ENCODE assay signal across 1 cellular context in genomic region chr4:127959794-127960193, GRCh38.
TF ChIP-seq lines count a peak whose summit lies in the region.

No MANE protein-coding gene starts in this region.

TF ChIP-seq in IMR-90, 13 proteins besides CTCF, POLR2A, EP300 and RAD21 (continued from another document):
- TF ChIP-seq RCOR1 (IDR thresholded peaks at IDR 0.05; ENCODE audit: insufficient replicate concordance, low read length) (no peak), FOS (IDR thresholded peaks at IDR 0.05; ENCODE audit: low read depth, low read length) (no peak), MXI1 (IDR thresholded peaks at IDR 0.05; ENCODE audit: borderline replicate concordance, low read depth, low read length) (no peak), MAZ (IDR thresholded peaks at IDR 0.05; ENCODE audit: borderline replicate concordance, low read depth, low read length) (no peak), MAFK (IDR thresholded peaks at IDR 0.05; ENCODE audit: low read depth, low read length) (no peak), CEBPB (IDR thresholded peaks at IDR 0.05; ENCODE audit: low read depth, low read length) (no peak)
- TF ChIP-seq, protein P1, sequence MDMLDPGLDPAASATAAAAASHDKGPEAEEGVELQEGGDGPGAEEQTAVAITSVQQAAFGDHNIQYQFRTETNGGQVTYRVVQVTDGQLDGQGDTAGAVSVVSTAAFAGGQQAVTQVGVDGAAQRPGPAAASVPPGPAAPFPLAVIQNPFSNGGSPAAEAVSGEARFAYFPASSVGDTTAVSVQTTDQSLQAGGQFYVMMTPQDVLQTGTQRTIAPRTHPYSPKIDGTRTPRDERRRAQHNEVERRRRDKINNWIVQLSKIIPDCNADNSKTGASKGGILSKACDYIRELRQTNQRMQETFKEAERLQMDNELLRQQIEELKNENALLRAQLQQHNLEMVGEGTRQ (IDR thresholded peaks at IDR 0.05; ENCODE audit: low read depth, low read length), result no peak
TF ChIP-seq in IMR-90: peak in this region for 0.
